1 cellular context compared by ENCODE assay signal in the genomic region with DNA sequence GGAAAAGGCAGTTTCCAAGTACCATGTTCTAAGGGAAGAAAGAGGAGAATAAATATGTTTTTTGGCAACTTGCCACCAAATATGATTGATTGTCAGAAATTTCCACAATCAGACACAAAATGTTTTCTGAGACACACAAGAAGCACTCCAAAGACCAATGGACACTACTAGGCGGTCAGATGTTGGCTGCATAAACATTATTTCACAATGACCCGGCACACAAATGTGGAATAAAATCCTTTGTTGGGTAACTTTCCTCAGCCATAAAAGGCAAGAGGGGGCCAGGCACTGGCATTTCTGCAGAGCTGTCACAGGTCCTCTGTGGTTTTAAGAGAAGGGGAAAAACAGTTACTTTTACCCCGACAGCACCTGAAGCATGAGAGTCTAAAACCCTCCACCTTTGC.
TF ChIP-seq lines count a peak whose summit lies in the region.

No MANE protein-coding gene starts in this region.

TF ChIP-seq in HEK293, 187 proteins besides CTCF, POLR2A, EP300 and RAD21 (continued from another document):
- TF ChIP-seq, protein P1, sequence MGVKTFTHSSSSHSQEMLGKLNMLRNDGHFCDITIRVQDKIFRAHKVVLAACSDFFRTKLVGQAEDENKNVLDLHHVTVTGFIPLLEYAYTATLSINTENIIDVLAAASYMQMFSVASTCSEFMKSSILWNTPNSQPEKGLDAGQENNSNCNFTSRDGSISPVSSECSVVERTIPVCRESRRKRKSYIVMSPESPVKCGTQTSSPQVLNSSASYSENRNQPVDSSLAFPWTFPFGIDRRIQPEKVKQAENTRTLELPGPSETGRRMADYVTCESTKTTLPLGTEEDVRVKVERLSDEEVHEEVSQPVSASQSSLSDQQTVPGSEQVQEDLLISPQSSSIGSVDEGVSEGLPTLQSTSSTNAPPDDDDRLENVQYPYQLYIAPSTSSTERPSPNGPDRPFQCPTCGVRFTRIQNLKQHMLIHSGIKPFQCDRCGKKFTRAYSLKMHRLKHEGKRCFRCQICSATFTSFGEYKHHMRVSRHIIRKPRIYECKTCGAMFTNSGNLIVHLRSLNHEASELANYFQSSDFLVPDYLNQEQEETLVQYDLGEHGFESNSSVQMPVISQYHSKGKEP (tag by site-specific recombination; IDR thresholded peaks at IDR 0.05): peak; percentile 37; the same call in 1 of the 2 replicates
- TF ChIP-seq GFI1B (tag by site-specific recombination; IDR thresholded peaks at IDR 0.05) (no peak), ZNF529 (tag by site-specific recombination; IDR thresholded peaks at IDR 0.05; ENCODE audit: insufficient replicate concordance) (no peak), MYNN (tag by site-specific recombination; IDR thresholded peaks at IDR 0.05; ENCODE audit: borderline replicate concordance) (no peak), KLF10 (tag by site-specific recombination; IDR thresholded peaks at IDR 0.05) (peak; percentile 49; the same call in 1 of the 2 replicates), ZNF626 (tag by site-specific recombination; IDR thresholded peaks at IDR 0.05) (no peak), ZNF549 (tag by site-specific recombination; IDR thresholded peaks at IDR 0.05) (no peak), ZNF776 (tag by site-specific recombination; IDR thresholded peaks at IDR 0.05; ENCODE audit: borderline replicate concordance) (no peak)
- TF ChIP-seq, protein P2, sequence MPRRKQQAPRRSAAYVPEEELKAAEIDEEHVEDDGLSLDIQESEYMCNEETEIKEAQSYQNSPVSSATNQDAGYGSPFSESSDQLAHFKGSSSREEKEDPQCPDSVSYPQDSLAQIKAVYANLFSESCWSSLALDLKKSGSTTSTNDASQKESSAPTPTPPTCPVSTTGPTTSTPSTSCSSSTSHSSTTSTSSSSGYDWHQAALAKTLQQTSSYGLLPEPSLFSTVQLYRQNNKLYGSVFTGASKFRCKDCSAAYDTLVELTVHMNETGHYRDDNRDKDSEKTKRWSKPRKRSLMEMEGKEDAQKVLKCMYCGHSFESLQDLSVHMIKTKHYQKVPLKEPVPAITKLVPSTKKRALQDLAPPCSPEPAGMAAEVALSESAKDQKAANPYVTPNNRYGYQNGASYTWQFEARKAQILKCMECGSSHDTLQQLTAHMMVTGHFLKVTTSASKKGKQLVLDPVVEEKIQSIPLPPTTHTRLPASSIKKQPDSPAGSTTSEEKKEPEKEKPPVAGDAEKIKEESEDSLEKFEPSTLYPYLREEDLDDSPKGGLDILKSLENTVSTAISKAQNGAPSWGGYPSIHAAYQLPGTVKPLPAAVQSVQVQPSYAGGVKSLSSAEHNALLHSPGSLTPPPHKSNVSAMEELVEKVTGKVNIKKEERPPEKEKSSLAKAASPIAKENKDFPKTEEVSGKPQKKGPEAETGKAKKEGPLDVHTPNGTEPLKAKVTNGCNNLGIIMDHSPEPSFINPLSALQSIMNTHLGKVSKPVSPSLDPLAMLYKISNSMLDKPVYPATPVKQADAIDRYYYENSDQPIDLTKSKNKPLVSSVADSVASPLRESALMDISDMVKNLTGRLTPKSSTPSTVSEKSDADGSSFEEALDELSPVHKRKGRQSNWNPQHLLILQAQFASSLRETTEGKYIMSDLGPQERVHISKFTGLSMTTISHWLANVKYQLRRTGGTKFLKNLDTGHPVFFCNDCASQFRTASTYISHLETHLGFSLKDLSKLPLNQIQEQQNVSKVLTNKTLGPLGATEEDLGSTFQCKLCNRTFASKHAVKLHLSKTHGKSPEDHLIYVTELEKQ (tag by site-specific recombination; IDR thresholded peaks at IDR 0.05; ENCODE audit: borderline replicate concordance): no peak
